In genomic region chr7:5381211-5381772, GRCh38 we compare ENCODE assay signal across 28 cellular contexts. TPM values are rescaled to one million over a fixed set of nuclear protein-coding genes. Genes with fewer than 3 reads are reported as not detected.
DNase-seq lines count a peak whose midpoint lies in the region; ATAC-seq, FAIRE-seq and TF ChIP-seq lines count a peak whose summit lies in the region.
"Had no signal": no experiment of that assay in that cellular context is flagged by ENCODE, and none has a peak within 500 bp of the region (broad histone marks: within the 10 kb centered on the region; RNA-seq: fewer than 3 reads in every experiment).

No MANE protein-coding gene starts in this region.

- peaks cover 8% of the 10 kb centered on the region for H3K36me3 ChIP-seq in A673 (ENCODE audit: insufficient read depth, low read length, poor library complexity, severe bottlenecking)
- H3K36me3 ChIP-seq in CD8-positive, alpha-beta T cell (ENCODE audit: insufficient read depth, low read length), result peaks cover 6% of the 10 kb centered on the region
- no peaks in the 10 kb centered on the region for H3K36me3 ChIP-seq in H1 (ENCODE audit: control insufficient read depth in 2 of 4, insufficient read depth in 4 of 4, low read length in 3 of 4)
- peaks cover 26 to 36% of the 10 kb centered on the region in 2 experiments for H3K36me3 ChIP-seq in trophoblast cell (ENCODE audit: control insufficient read depth in 1 of 2, insufficient read depth in 2 of 2, low read length in 2 of 2)
- peaks cover 61% of the 10 kb centered on the region for H3K36me3 ChIP-seq in lower lobe of right lung

- TF ChIP-seq POLR2A in H1 (IDR thresholded peaks at IDR 0.05; ENCODE audit: control extremely low read depth in 1 of 2, low read depth in 2 of 2, low read length in 2 of 2), result no peak

- peaks cover 2 to 4% of the 10 kb centered on the region in 2 experiments for H4K20me1 ChIP-seq in H1 (replicated peaks in 1 of 2; ENCODE audit: control insufficient read depth in 1 of 2, insufficient read depth in 2 of 2, low read length in 2 of 2)

- no peak overlapping the region for H2BK120ac ChIP-seq in H1 (replicated peaks; ENCODE audit: low read depth, low read length)
- H2BK120ac ChIP-seq in trophoblast cell (ENCODE audit: insufficient read depth, low read length, poor library complexity), result no peak overlapping the region

- no peaks in the 10 kb centered on the region for H3K79me2 ChIP-seq in H1 (ENCODE audit: control insufficient read depth in 1 of 2, insufficient read depth in 2 of 2, low read length in 2 of 2)
- H3K79me2 ChIP-seq in trophoblast cell (ENCODE audit: control insufficient read depth, insufficient read depth, low read length, poor library complexity), result peaks cover 8% of the 10 kb centered on the region

- H3K4me1 Mint-ChIP-seq in CD8-positive, alpha-beta T cell (ENCODE audit: low read depth), result peaks cover 35% of the 10 kb centered on the region

- no peak overlapping the region for H3K4ac ChIP-seq in H1 (replicated peaks; ENCODE audit: insufficient read length, low read depth, low read length)
- H3K4ac ChIP-seq in trophoblast cell (ENCODE audit: low read depth, low read length), result peak overlapping the region; percentile 2

- peak overlapping the region; percentile 8 for H3K4me3 Mint-ChIP-seq in CD8-positive, alpha-beta T cell
- H3K4me3 Mint-ChIP-seq: activated T-cell treated with anti-CD3 and anti-CD28 coated beads, Interleukin-2, amount 50 U/mL, for 24 hours; dendritic cell treated with granulocyte-macrophage colony-stimulating factor and Interleukin-4, amounts not matched to agents 40 ng/mL and 50 ng/mL, for 4 days; T-helper 1 cell treated with Interleukin-12 subunit alpha and Interleukin-12 subunit beta and Interleukin-4 antibody, amounts not matched to agents 30 μg/mL and 1 μg/mL, for 36 hours had no signal

- CTCF ChIA-PET in A673 (lab: Charles Lee) (no interaction called here), H1 (lab: Charles Lee; ENCODE audit: partially characterized antibody) (interaction anchor here (0.7 to 1.4 kb wide), 2 partner anchors 16 to 22 kb away, joined by 3 to 4 read pairs; no protein-coding TSS in a partner anchor)
- CTCF ChIA-PET in CD8-positive, alpha-beta T cell (lab: Charles Lee), result interaction anchor here (1.1 kb wide), 1 partner anchor 15 kb away, joined by 4 read pairs; no protein-coding TSS in a partner anchor

- no peaks in the 10 kb centered on the region for H3K23me2 ChIP-seq in H1 (ENCODE audit: low read depth, low read length)

- TF ChIP-seq CTCF in A673 (conservative IDR thresholded peaks at IDR 0.05; ENCODE audit: low read depth, low read length) (no peak), H1 (IDR thresholded peaks at IDR 0.05; ENCODE audit: control extremely low read depth in 1 of 3, insufficient read depth in 1 of 3, low read depth in 1 of 3, low read length in 3 of 3) (no peak), lower lobe of right lung (IDR thresholded peaks at IDR 0.05) (no peak)
- TF ChIP-seq CTCF in CD8-positive, alpha-beta T cell (IDR thresholded peaks at IDR 0.05), result no peak

- DNase-seq in A673 (ENCODE audit: low spot score) (no peak), H1 (ENCODE audit: low read depth in 1 of 2, low spot score in 2 of 2) (no peak), trophoblast cell (no peak), NCI-H2171 (lab: John Stamatoyannopoulos, UW) (no peak), SK-N-DZ (ENCODE audit: low spot score) (no peak), lower lobe of right lung (no peak)
- DNase-seq in CD8-positive, alpha-beta T cell, result no peak
- no peak for DNase-seq in activated effector memory CD4-positive, alpha-beta T cell treated with Interleukin-2 at 50 U/mL for 16 hours
- DNase-seq: activated CD4-positive, CD25-positive, alpha-beta regulatory T cell treated with anti-CD3 and anti-CD28 coated beads, Interleukin-2, amount 50 U/mL, for 72 hours; activated gamma-delta T cell treated with Interleukin-2 at 50 U/mL for 16 hours; activated T-cell treated with anti-CD3 and anti-CD28 coated beads, Interleukin-2, amount 50 U/mL, for 24 hours; kidney glomerular epithelial cell; MM.1S; naive thymus-derived CD8-positive, alpha-beta T cell; NCI-H1105 treated with DMSO at 0.1 percent for 48 hours; NCI-H1930; NCI-H526; PC-3 had no signal

- H3K14ac ChIP-seq in H1 (ENCODE audit: insufficient read length) (no peak overlapping the region), trophoblast cell (ENCODE audit: low read length) (no peak overlapping the region)

- H2AFZ ChIP-seq in H1 (ENCODE audit: low read length) (no peak overlapping the region), trophoblast cell (ENCODE audit: insufficient read depth, low read length, poor library complexity) (no peak overlapping the region)

- TF ChIP-seq RAD21 in H1 (IDR thresholded peaks at IDR 0.05 in 1 of 2, conservative IDR thresholded peaks at IDR 0.05 in 1 of 2; ENCODE audit: low read depth in 2 of 2, low read length in 2 of 2), result no peak

- peaks cover 30% of the 10 kb centered on the region for H3K36me3 Mint-ChIP-seq in CD8-positive, alpha-beta T cell

- H3K4me3 ChIP-seq in A673 (ENCODE audit: low read depth, low read length, poor library complexity, severe bottlenecking) (no peak overlapping the region), H1 (ENCODE audit: extremely low read depth in 1 of 4, insufficient read depth in 2 of 4, low read depth in 3 of 4, low read length in 4 of 4) (no peak overlapping the region), trophoblast cell (ENCODE audit: low read depth, low read length) (no peak overlapping the region), lower lobe of right lung (no peak overlapping the region)
- no peak overlapping the region for H3K4me3 ChIP-seq in CD8-positive, alpha-beta T cell (ENCODE audit: low read depth, low read length)
- H3K4me3 ChIP-seq: BLaER1 treated with 17β-estradiol and CSF1 and Interleukin-3, amounts not matched to agents 10 nM and 100 nM; HAP-1; lung had no signal

- H3K79me1 ChIP-seq in H1 (ENCODE audit: low read depth, low read length), result peaks cover 3% of the 10 kb centered on the region; the same call in 1 of the 2 replicates
- H3K79me1 ChIP-seq in trophoblast cell (ENCODE audit: low read length), result no peaks in the 10 kb centered on the region

- no peaks in the 10 kb centered on the region for H3K27me3 Mint-ChIP-seq in CD8-positive, alpha-beta T cell (ENCODE audit: low read depth)
- H3K27me3 Mint-ChIP-seq: activated T-cell treated with anti-CD3 and anti-CD28 coated beads, Interleukin-2, amount 50 U/mL, for 24 hours; dendritic cell treated with granulocyte-macrophage colony-stimulating factor and Interleukin-4, amounts not matched to agents 40 ng/mL and 50 ng/mL, for 4 days; naive thymus-derived CD8-positive, alpha-beta T cell had no signal

- H3K23ac ChIP-seq in H1 (ENCODE audit: insufficient read length) (no peak overlapping the region), trophoblast cell (ENCODE audit: low read length) (no peak overlapping the region)

- WGBS in H1 (ENCODE audit: extremely low coverage in 1 of 2, insufficient coverage in 1 of 2, insufficient read length in 1 of 2, insufficient replicate concordance in 2 of 2, low coverage in 1 of 2, low lambda C conversion rate in 2 of 2, missing lambda C conversion rate in 1 of 2), 2 experiments, result 94% methylated on average over 10 of the region's 10 CpGs; no CpG with 5 or more reads in 1 of the 2 experiments
- no CpG with 5 or more reads among the region's 10 CpGs for WGBS in trophoblast cell (ENCODE audit: extremely low coverage, insufficient coverage, insufficient read length)

- H2BK20ac ChIP-seq in H1 (ENCODE audit: low read length), result no peak overlapping the region

- H3K9ac ChIP-seq in H1 (replicated peaks in 1 of 4; ENCODE audit: extremely low read depth in 1 of 4, low read depth in 3 of 4, low read length in 3 of 4) (no peak overlapping the region), trophoblast cell (ENCODE audit: low read length) (no peak overlapping the region)

- no TSS peak for BruUV-seq in A673 (replicated peaks; lab: Mats Ljungman, UMichigan)

- H3K9me3 Mint-ChIP-seq in CD8-positive, alpha-beta T cell, result no peaks in the 10 kb centered on the region
- H3K9me3 Mint-ChIP-seq: activated T-cell treated with anti-CD3 and anti-CD28 coated beads, Interleukin-2, amount 50 U/mL, for 24 hours; dendritic cell treated with granulocyte-macrophage colony-stimulating factor and Interleukin-4, amounts not matched to agents 40 ng/mL and 50 ng/mL, for 4 days; naive thymus-derived CD8-positive, alpha-beta T cell; T-helper 1 cell treated with Interleukin-12 subunit alpha and Interleukin-12 subunit beta and Interleukin-4 antibody, amounts not matched to agents 30 μg/mL and 1 μg/mL, for 36 hours had no signal

- H2AK5ac ChIP-seq in H1 (ENCODE audit: low read depth, low read length), result no peak overlapping the region
- H2AK5ac ChIP-seq in trophoblast cell (ENCODE audit: low read length), result no peak overlapping the region

- no peak for FAIRE-seq in H1 (lab: Jason Lieb, UNC)
- FAIRE-seq: astrocyte, frontal cortex, GM12892 had no signal

- H3K27ac ChIP-seq in A673 (ENCODE audit: low read depth, low read length, poor library complexity, severe bottlenecking) (peak overlapping the region; percentile 22), H1 (ENCODE audit: low read depth, low read length) (no peak overlapping the region), trophoblast cell (ENCODE audit: low read depth, low read length) (no peak overlapping the region), lower lobe of right lung (no peak overlapping the region)
- no peak overlapping the region for H3K27ac ChIP-seq in CD8-positive, alpha-beta T cell (ENCODE audit: low read depth, low read length)
- H3K27ac ChIP-seq: BLaER1 treated with 17β-estradiol and CSF1 and Interleukin-3, amounts not matched to agents 10 nM and 100 nM; HL-60 had no signal

- no peak overlapping the region for H4K12ac ChIP-seq in trophoblast cell (ENCODE audit: low read depth, low read length)

- H3K18ac ChIP-seq in H1 (ENCODE audit: extremely low read depth, low read length) (no peak overlapping the region), trophoblast cell (ENCODE audit: low read length) (no peak overlapping the region)

- no peak overlapping the region for H4K91ac ChIP-seq in H1 (replicated peaks; ENCODE audit: insufficient read length, low read length)
- no peak overlapping the region for H4K91ac ChIP-seq in trophoblast cell (ENCODE audit: low read depth, low read length)

- H3K27me3 ChIP-seq in A673 (replicated peaks; ENCODE audit: insufficient read depth, low read depth, low read length, poor library complexity) (no peaks in the 10 kb centered on the region), H1 (replicated peaks in 1 of 4; ENCODE audit: control insufficient read depth in 3 of 4, extremely low read depth in 1 of 4, insufficient read depth in 3 of 4, low read length in 3 of 4) (no peaks in the 10 kb centered on the region), trophoblast cell (ENCODE audit: insufficient read depth, low read length) (no peaks in the 10 kb centered on the region), lower lobe of right lung (ENCODE audit: low read depth) (no peaks in the 10 kb centered on the region)
- H3K27me3 ChIP-seq in CD8-positive, alpha-beta T cell (ENCODE audit: insufficient read depth, low read length), result no peaks in the 10 kb centered on the region
- H3K27me3 ChIP-seq: BLaER1 treated with 17β-estradiol and CSF1 and Interleukin-3, amounts not matched to agents 10 nM and 100 nM; tibial nerve had no signal

- H2BK15ac ChIP-seq in H1 (ENCODE audit: low read length), result no peak overlapping the region

- H3K27ac Mint-ChIP-seq in CD8-positive, alpha-beta T cell, result peak overlapping the region; percentile 70
- H3K27ac Mint-ChIP-seq: activated T-cell treated with anti-CD3 and anti-CD28 coated beads, Interleukin-2, amount 50 U/mL, for 24 hours; dendritic cell treated with granulocyte-macrophage colony-stimulating factor and Interleukin-4, amounts not matched to agents 40 ng/mL and 50 ng/mL, for 4 days; T-helper 1 cell treated with Interleukin-12 subunit alpha and Interleukin-12 subunit beta and Interleukin-4 antibody, amounts not matched to agents 30 μg/mL and 1 μg/mL, for 36 hours had no signal

- H2BK5ac ChIP-seq in H1 (ENCODE audit: low read depth, low read length) (0 out of 2 replicates have a peak overlapping the region, but pooled peaks have one; percentile 16), trophoblast cell (ENCODE audit: low read depth, low read length, poor library complexity) (no peak overlapping the region)

- POLR2A ChIA-PET in A673 (lab: Charles Lee; ENCODE audit: low non-redundant PET), result no interaction called here
- POLR2A ChIA-PET in CD8-positive, alpha-beta T cell (lab: Charles Lee), result interaction anchor here (0.6 kb wide), 1 partner anchor 525 kb away, joined by 3 read pairs; no protein-coding TSS in a partner anchor
- POLR2A ChIA-PET in H1 (lab: Charles Lee; ENCODE audit: partially characterized antibody), result interaction anchor here (1.9 kb wide), 1 partner anchor 19 kb away, joined by 4 read pairs; no protein-coding TSS in a partner anchor

- TF ChIP-seq EP300 in H1 (IDR thresholded peaks at IDR 0.05; ENCODE audit: borderline replicate concordance in 1 of 2, low read depth in 2 of 2, low read length in 2 of 2), result no peak

- no peak for ATAC-seq in CD8-positive, alpha-beta T cell
- no peak for ATAC-seq in lower lobe of right lung
- ATAC-seq: naive thymus-derived CD8-positive, alpha-beta T cell; PC-3 had no signal

- H3K4me2 ChIP-seq in H1 (ENCODE audit: insufficient read depth in 1 of 2, low read depth in 2 of 2, low read length in 2 of 2), result no peak overlapping the region
- no peak overlapping the region for H3K4me2 ChIP-seq in trophoblast cell (ENCODE audit: low read length)

- H3K9me3 ChIP-seq in A673 (ENCODE audit: low read depth, low read length, poor library complexity, severe bottlenecking) (no peaks in the 10 kb centered on the region), H1 (ENCODE audit: insufficient read depth in 2 of 2, low read depth in 1 of 2, low read length in 1 of 2) (no peaks in the 10 kb centered on the region), trophoblast cell (ENCODE audit: insufficient read depth, low read depth, low read length) (no peaks in the 10 kb centered on the region), lower lobe of right lung (no peaks in the 10 kb centered on the region)
- no peaks in the 10 kb centered on the region for H3K9me3 ChIP-seq in CD8-positive, alpha-beta T cell (ENCODE audit: low read length)
- H3K9me3 ChIP-seq: BLaER1 treated with 17β-estradiol and CSF1 and Interleukin-3, amounts not matched to agents 10 nM and 100 nM; HAP-1; tibial nerve had no signal

- intact Hi-C loops in A673 (cut with micrococcal nuclease; ENCODE audit: unreplicated experiment) (no loop called here), lower lobe of right lung (cut with DNase I) (no loop called here)
- intact Hi-C loops in CD8-positive, alpha-beta T cell (cut with DNase I, micrococcal nuclease), result no loop called here

- no peak overlapping the region for H4K5ac ChIP-seq in H1 (ENCODE audit: insufficient read length, low read depth, low read length)

- H3K56ac ChIP-seq in H1 (replicated peaks; ENCODE audit: insufficient read length, low read depth, low read length), result no peak overlapping the region

- H4K8ac ChIP-seq in H1 (ENCODE audit: extremely low read depth, insufficient read depth, low read length), result no peak overlapping the region
- no peak overlapping the region for H4K8ac ChIP-seq in trophoblast cell (ENCODE audit: low read depth, low read length)

- H2BK12ac ChIP-seq in H1 (ENCODE audit: low read depth, low read length) (no peak overlapping the region), trophoblast cell (ENCODE audit: low read length) (no peak overlapping the region)

- H3K4me1 ChIP-seq in A673 (ENCODE audit: insufficient read depth, low read length, poor library complexity, severe bottlenecking), result peaks cover 19% of the 10 kb centered on the region
- peaks cover 23% of the 10 kb centered on the region for H3K4me1 ChIP-seq in CD8-positive, alpha-beta T cell (ENCODE audit: insufficient read depth, low read length)
- H3K4me1 ChIP-seq in H1 (replicated peaks in 1 of 4; ENCODE audit: control insufficient read depth in 3 of 4, insufficient read depth in 4 of 4, low read length in 3 of 4), result peaks cover 0 to 10% (median 7%) of the 10 kb centered on the region in 4 experiments; a peak in 6 of 7 replicates
- no peaks in the 10 kb centered on the region for H3K4me1 ChIP-seq in trophoblast cell (ENCODE audit: control insufficient read depth in 1 of 2, insufficient read depth in 2 of 2, low read length in 2 of 2)
- peaks cover 50% of the 10 kb centered on the region for H3K4me1 ChIP-seq in lower lobe of right lung
- H3K4me1 ChIP-seq: HAP-1 had no signal

RNA-seq across cellular contexts. Expression of gene TNRC18, which starts 42.3 kb away (rescaled TPM):
- total RNA-seq in A673 (2021) (91.7 and 97.2 TPM in 2 replicates), lower lobe of right lung (104 TPM)
- total RNA-seq in CD8-positive, alpha-beta T cell, result 100 to 1,000 TPM in 1 of 2 experiments, 10 to 100 TPM in 1; 87.0 to 107 TPM
- total RNA-seq in H1 (2021; fragmentation: NEBNext Ultra II Directional; extraction: Animal tissue kit (Norgen Biotek cat#: 25700)), result 8.6 and 9.9 TPM in 2 replicates
- 1.7 and 3.2 TPM in 2 replicates for polyA plus RNA-seq in H1 (2011; rRNA removed)
- 2.3 TPM for polyA plus RNA-seq in H1 (2011; cell fraction: cytosol; rRNA removed)
- polyA plus RNA-seq in H1 (2011; cell fraction: nucleus; rRNA removed), result 6.3 TPM
- polyA plus RNA-seq in H1 (2012, experiment 1 of 2), result 6.6 to 8.1 TPM (median 7.1 TPM) in 4 replicates
- 6.2 TPM for polyA plus RNA-seq in H1 (2012, experiment 2 of 2)
- polyA plus RNA-seq in H1 (2013, experiment 1 of 2), result 7.2 TPM
- 6.0 TPM for polyA plus RNA-seq in H1 (2013, experiment 2 of 2)
- polyA minus RNA-seq in H1 (2011; rRNA and poly(A)+ RNA removed), result 2.0 and 2.7 TPM in 2 replicates
- 9.5 TPM for polyA minus RNA-seq in H1 (2011; cell fraction: cytosol; rRNA and poly(A)+ RNA removed)
- polyA minus RNA-seq in H1 (2011; cell fraction: nucleus; rRNA and poly(A)+ RNA removed), result 2.5 TPM
- 39.0 and 39.9 TPM in 2 replicates for polyA plus RNA-seq in trophoblast cell (2013)
- 9.9 and 18.7 TPM in 2 replicates for polyA plus RNA-seq in SK-N-DZ (2014; cell fraction: cytosol; rRNA removed)
- 14.0 and 23.4 TPM in 2 replicates for polyA plus RNA-seq in SK-N-DZ (2014; cell fraction: nucleus; rRNA removed)
